Comparison of ENCODE assay signal across 9 cellular contexts in genomic region chr20:17617212-17617867, GRCh38. TPM values are rescaled to one million over a fixed set of nuclear protein-coding genes. Genes with fewer than 3 reads are reported as not detected.
DNase-seq lines count a peak whose midpoint lies in the region; ATAC-seq, FAIRE-seq and TF ChIP-seq lines count a peak whose summit lies in the region.
"Had no signal": no experiment of that assay in that cellular context is flagged by ENCODE, and none has a peak within 500 bp of the region (broad histone marks: within the 10 kb centered on the region; RNA-seq: fewer than 3 reads in every experiment).

No MANE protein-coding gene starts in this region.

- ATAC-seq in omental fat pad (ENCODE audit: low FRiP score) (no peak), HG02840 (IDR thresholded peaks at IDR 0.05; ENCODE audit: low FRiP score, unreplicated experiment) (no peak)

- no peak for TF ChIP-seq POLR2A in GM12892 (IDR thresholded peaks at IDR 0.05; ENCODE audit: low read depth, low read length)

- CTCF ChIA-PET in AG04449 (lab: Yijun Ruan, JAX), result interaction anchor here (0.6 to 6.6 kb wide), 13 partner anchors 9 to 379 kb away, joined by 3 to 48 read pairs (median 5); no protein-coding TSS in a partner anchor

- TF ChIP-seq CTCF in AG04449 (IDR thresholded peaks at IDR 0.05; ENCODE audit: insufficient read depth, low read length, missing control alignments) (peak; percentile 66), fibroblast of villous mesenchyme (IDR thresholded peaks at IDR 0.05; ENCODE audit: insufficient read depth, low read depth, low read length) (peak; percentile 58), omental fat pad (IDR thresholded peaks at IDR 0.05) (no peak)

- H3K4me3 ChIP-seq in AG04449 (ENCODE audit: low read depth, low read length), result no peak overlapping the region
- H3K4me3 ChIP-seq in fibroblast of villous mesenchyme (ENCODE audit: low read depth, low read length), result no peak overlapping the region

- FAIRE-seq in GM12892 (lab: Jason Lieb, UNC), result no peak
- FAIRE-seq: endometrium had no signal

- POLR2A ChIA-PET in AG04449 (lab: Yijun Ruan, JAX), result no interaction called here

- no peak for DNase-seq in AG04449 (ENCODE audit: low read depth, low spot score)
- DNase-seq in GM12892 (ENCODE audit: insufficient read length), result peak; percentile 63
- peak; percentile 47 for DNase-seq in NCI-H510A treated with DMSO at 0.1 percent for 48 hours (lab: John Stamatoyannopoulos, UW)
- DNase-seq in activated T-cell treated with anti-CD3 and anti-CD28 coated beads for 48 hours (ENCODE audit: low read depth), result peak; percentile 45
- DNase-seq in fibroblast of villous mesenchyme (ENCODE audit: low read depth), result peak; percentile 24
- peak; percentile 27 for DNase-seq in omental fat pad (ENCODE audit: low spot score)
- no peak for DNase-seq in epidermal melanocyte (ENCODE audit: insufficient read length, low spot score)

RNA-seq across cellular contexts. Expression of gene DSTN, which starts 47.5 kb away (rescaled TPM):
- polyA plus RNA-seq in GM12892 (2012; ENCODE audit: missing spikeins), result 46.9 TPM
- 445 and 550 TPM in 2 replicates for total RNA-seq in fibroblast of villous mesenchyme
- total RNA-seq in omental fat pad, result 100 to 1,000 TPM; 147 to 228 (median 170) TPM

Comparison
In these comparisons a context has a peak if more than half of its experiments do, and no peak if none do; other contexts are left out.
1. DNase-seq: peak in GM12892 (single experiment), NCI-H510A treated with DMSO at 0.1 percent for 48 hours (single experiment), activated T-cell treated with anti-CD3 and anti-CD28 coated beads for 48 hours (single experiment), fibroblast of villous mesenchyme (single experiment) and omental fat pad (single experiment); none in AG04449 (single experiment) and epidermal melanocyte (single experiment).
2. CTCF ChIP-seq: peak in AG04449 (single experiment) and fibroblast of villous mesenchyme (single experiment); none in omental fat pad (0 of 3).